ENCODE assay signal across 20 cellular contexts in the genomic region with DNA sequence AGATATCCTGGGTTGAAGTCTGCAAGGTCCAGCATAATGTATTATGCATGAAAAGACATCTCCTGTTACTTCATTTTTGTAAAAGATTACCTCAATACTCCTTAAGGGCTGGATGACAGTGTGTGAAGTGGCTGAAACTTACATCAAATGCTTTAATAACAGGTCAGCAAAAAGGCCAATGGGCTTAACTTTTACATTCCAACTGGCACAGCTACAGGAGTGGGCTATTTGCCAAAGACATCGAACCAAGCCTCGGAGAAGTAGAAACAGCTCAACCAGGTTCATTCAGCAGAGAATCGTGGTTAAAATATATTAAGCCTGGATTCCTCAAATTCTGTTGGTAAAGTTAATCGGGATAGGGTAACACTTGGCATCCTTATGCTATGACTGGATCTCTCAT.
DNase-seq lines count a peak whose midpoint lies in the region; ATAC-seq and TF ChIP-seq lines count a peak whose summit lies in the region.
"Had no signal": no experiment of that assay in that cellular context is flagged by ENCODE, and none has a peak within 500 bp of the region (broad histone marks: within the 10 kb centered on the region; RNA-seq: fewer than 3 reads in every experiment).

No MANE protein-coding gene starts in this region.

- dilution Hi-C loops in IMR-90 (cut with HindIII; ENCODE audit: low sequenced_read_pairs, unreplicated experiment) = no loop called here

- no peaks in the 10 kb centered on the region for H3K4me1 Mint-ChIP-seq in T-helper 2 cell treated with Interferon-gamma antibody and Interleukin-4, amounts not matched to agents 5 μg/mL and 100 μg/mL, for 36 hours (ENCODE audit: low read depth)
- H3K4me1 Mint-ChIP-seq in effector memory CD8-positive, alpha-beta T cell (ENCODE audit: low read depth in 2 of 2) = no peaks in the 10 kb centered on the region
- H3K4me1 Mint-ChIP-seq: CD8-positive, alpha-beta memory T cell; nephron had no signal

- intact Hi-C loops in IMR-90 (cut with micrococcal nuclease) = loop anchor here (10.0 kb wide), 1 partner anchor 426 kb away; no protein-coding TSS in a partner anchor

- no peak for TF ChIP-seq CTCF in AG04450 (IDR thresholded peaks at IDR 0.05; ENCODE audit: low read depth, low read length)
- no peak for TF ChIP-seq CTCF in IMR-90 (conservative IDR thresholded peaks at IDR 0.05; ENCODE audit: low read depth, low read length)
- TF ChIP-seq CTCF in choroid plexus epithelial cell (conservative IDR thresholded peaks at IDR 0.05; ENCODE audit: low read depth, low read length) = no peak

- H2BK20ac ChIP-seq in IMR-90 (ENCODE audit: low read depth, low read length) = peak overlapping the region; percentile 32; the same call in 1 of the 2 replicates

- peak; percentile 45 for ATAC-seq in IMR-90 (ENCODE audit: low read depth)
- no peak for ATAC-seq in effector memory CD8-positive, alpha-beta T cell (replicated peaks)
- ATAC-seq: foreskin keratinocyte, Right ventricle myocardium inferior had no signal

- no peak overlapping the region for H3K4me3 Mint-ChIP-seq in T-helper 2 cell treated with Interferon-gamma antibody and Interleukin-4, amounts not matched to agents 5 μg/mL and 100 μg/mL, for 36 hours
- no peak overlapping the region for H3K4me3 Mint-ChIP-seq in effector memory CD8-positive, alpha-beta T cell
- H3K4me3 Mint-ChIP-seq: CD8-positive, alpha-beta memory T cell; endodermal cell; nephron had no signal

- H3K36me3 ChIP-seq in IMR-90 (ENCODE audit: control insufficient read depth, insufficient read depth, low read length) = no peaks in the 10 kb centered on the region

- H3K4me3 ChIP-seq in AG04450 (ENCODE audit: low read depth, low read length) (no peak overlapping the region), IMR-90 (ENCODE audit: insufficient read depth, low read depth, low read length) (no peak overlapping the region), choroid plexus epithelial cell (ENCODE audit: low read depth, low read length) (no peak overlapping the region)

- H3K9me3 ChIP-seq in AG04450 (ENCODE audit: control insufficient read depth, insufficient read depth, low read length) (peaks cover 6% of the 10 kb centered on the region; the same call in 1 of the 2 replicates), IMR-90 (ENCODE audit: control insufficient read depth, insufficient read depth, low read length) (no peaks in the 10 kb centered on the region)

- H3K9me3 Mint-ChIP-seq in T-helper 2 cell treated with Interferon-gamma antibody and Interleukin-4, amounts not matched to agents 5 μg/mL and 100 μg/mL, for 36 hours = peaks cover 23% of the 10 kb centered on the region
- H3K9me3 Mint-ChIP-seq in effector memory CD8-positive, alpha-beta T cell = peaks cover 9 to 16% of the 10 kb centered on the region in 2 donors
- H3K9me3 Mint-ChIP-seq: endodermal cell had no signal

- no peak for TF ChIP-seq POLR2A in IMR-90 (IDR thresholded peaks at IDR 0.05; ENCODE audit: low read depth, low read length)

- H4K20me1 ChIP-seq in IMR-90 (ENCODE audit: insufficient read depth, low read length) = no peaks in the 10 kb centered on the region

- H4K5ac ChIP-seq in IMR-90 (ENCODE audit: low read depth, low read length) = no peak overlapping the region

- peaks cover 5% of the 10 kb centered on the region; the same call in 1 of the 2 replicates for H3K4me1 ChIP-seq in IMR-90 (ENCODE audit: control insufficient read depth, insufficient read depth, low read length)
- H3K4me1 ChIP-seq: foreskin keratinocyte had no signal

- no peak overlapping the region; the same call in 2 of the 3 replicates for H2BK15ac ChIP-seq in IMR-90 (ENCODE audit: low read depth, low read length)

- no peak for TF ChIP-seq RAD21 in IMR-90 (IDR thresholded peaks at IDR 0.05; ENCODE audit: low read length)

- no peaks in the 10 kb centered on the region for H3K79me1 ChIP-seq in IMR-90 (ENCODE audit: low read depth in 1 of 2, low read length in 2 of 2)

- H3K18ac ChIP-seq in IMR-90 (ENCODE audit: low read depth, low read length) = no peak overlapping the region

- no peak overlapping the region for H2BK120ac ChIP-seq in IMR-90 (ENCODE audit: low read depth, low read length)

- H3K27me3 Mint-ChIP-seq in T-helper 2 cell treated with Interferon-gamma antibody and Interleukin-4, amounts not matched to agents 5 μg/mL and 100 μg/mL, for 36 hours (ENCODE audit: low read depth) = no peaks in the 10 kb centered on the region
- H3K27me3 Mint-ChIP-seq in effector memory CD8-positive, alpha-beta T cell = no peaks in the 10 kb centered on the region
- H3K27me3 Mint-ChIP-seq: CD8-positive, alpha-beta memory T cell had no signal

- H3K4me2 ChIP-seq in IMR-90 (ENCODE audit: low read depth, low read length) = peak overlapping the region; percentile 40; the same call in 1 of the 2 replicates
- H3K4me2 ChIP-seq: KMS-11 had no signal

- H3K56ac ChIP-seq in IMR-90 (ENCODE audit: extremely low read depth, insufficient read depth, low read length) = no peak overlapping the region

- no peak overlapping the region; the same call in 1 of the 2 replicates for H3K23ac ChIP-seq in IMR-90 (ENCODE audit: low read depth, low read length)

- no peak overlapping the region for H3K27ac Mint-ChIP-seq in T-helper 2 cell treated with Interferon-gamma antibody and Interleukin-4, amounts not matched to agents 5 μg/mL and 100 μg/mL, for 36 hours
- no peak overlapping the region for H3K27ac Mint-ChIP-seq in effector memory CD8-positive, alpha-beta T cell
- H3K27ac Mint-ChIP-seq: CD8-positive, alpha-beta memory T cell; endodermal cell; nephron had no signal

- H3K36me3 Mint-ChIP-seq in T-helper 2 cell treated with Interferon-gamma antibody and Interleukin-4, amounts not matched to agents 5 μg/mL and 100 μg/mL, for 36 hours (ENCODE audit: low read depth) = no peaks in the 10 kb centered on the region
- no peaks in the 10 kb centered on the region for H3K36me3 Mint-ChIP-seq in effector memory CD8-positive, alpha-beta T cell (ENCODE audit: insufficient read depth)
- H3K36me3 Mint-ChIP-seq: CD8-positive, alpha-beta memory T cell had no signal

- CTCF ChIA-PET in AG04450 (lab: Charles Lee) = interaction anchor here (1.5 to 1.8 kb wide), 2 partner anchors 10 to 345 kb away, joined by 4 to 6 read pairs; no protein-coding TSS in a partner anchor
- CTCF ChIA-PET in IMR-90 (lab: Yijun Ruan, JAX) = interaction anchor here (0.9 kb wide), 1 partner anchor 20 kb away, joined by 3 read pairs; no protein-coding TSS in a partner anchor

- no peak overlapping the region for H2BK5ac ChIP-seq in IMR-90 (ENCODE audit: low read depth, low read length, poor library complexity, severe bottlenecking)

- BruUV-seq in IMR-90 (replicated peaks; lab: Mats Ljungman, UMichigan) = no TSS peak

- peak overlapping the region; percentile 44; the same call in 1 of the 2 replicates for H3K14ac ChIP-seq in IMR-90 (replicated peaks; ENCODE audit: low read depth, low read length)

- no peak overlapping the region for H4K91ac ChIP-seq in IMR-90 (ENCODE audit: insufficient read depth, low read depth, low read length)

- H4K8ac ChIP-seq in IMR-90 (ENCODE audit: low read depth in 2 of 2, low read length in 2 of 2) = 0 out of 4 replicates have a peak overlapping the region, but pooled peaks of 1 of the 2 experiments have one; percentile 5

- peaks cover 5% of the 10 kb centered on the region; the same call in 1 of the 2 replicates for H3K9me1 ChIP-seq in IMR-90 (ENCODE audit: insufficient read depth, low read length)

- H2AK5ac ChIP-seq in IMR-90 (ENCODE audit: low read depth, low read length) = no peak overlapping the region

- POLR2A ChIA-PET in AG04450 (lab: Yijun Ruan, JAX) (no interaction called here), IMR-90 (lab: Charles Lee; ENCODE audit: unreplicated experiment) (no interaction called here)

- H3K27me3 ChIP-seq in AG04450 (ENCODE audit: control insufficient read depth, insufficient read depth, low read length) = no peaks in the 10 kb centered on the region
- no peaks in the 10 kb centered on the region for H3K27me3 ChIP-seq in IMR-90 (ENCODE audit: control insufficient read depth, insufficient read depth, low read length)
- H3K27me3 ChIP-seq: foreskin keratinocyte had no signal

- H3K9ac ChIP-seq in IMR-90 (ENCODE audit: low read depth, low read length) = no peak overlapping the region
- H3K9ac ChIP-seq: KMS-11 had no signal

- DNase-seq in AG04450 (ENCODE audit: low read depth, low spot score) (peak; percentile 26), IMR-90 (peak; percentile 69), choroid plexus epithelial cell (ENCODE audit: low read depth) (peak; percentile 11), kidney tubule cell (ENCODE audit: low spot score) (peak; percentile 89), NCI-H1105 treated with DMSO at 0.1 percent for 48 hours (lab: John Stamatoyannopoulos, UW) (no peak), CD1c-positive myeloid dendritic cell (ENCODE audit: extremely low spot score) (no peak)
- DNase-seq in T-helper 2 cell treated with Interferon-gamma antibody and Interleukin-4, amounts not matched to agents 5 μg/mL and 100 μg/mL, for 36 hours (ENCODE audit: low spot score) = no peak
- DNase-seq in effector memory CD8-positive, alpha-beta T cell = no peak
- DNase-seq: activated CD4-positive, alpha-beta T cell treated with anti-CD3 and anti-CD28 coated beads, Interleukin-2, amount 50 U/mL, for 1 hour; activated gamma-delta T cell; amygdala; CD8-positive, alpha-beta memory T cell; endodermal cell; NCI-H1092 treated with DMSO at 0.1 percent for 48 hours; NCI-H524 treated with DMSO at 0.1 percent for 48 hours; SW 1271 had no signal

- no peak overlapping the region for H3K4ac ChIP-seq in IMR-90 (ENCODE audit: low read depth, low read length)

- no peak overlapping the region for H2AK9ac ChIP-seq in IMR-90 (replicated peaks; ENCODE audit: low read depth, low read length, poor library complexity)

- H3K27ac ChIP-seq in AG04450 (ENCODE audit: low read depth, low read length) = no peak overlapping the region
- no peak overlapping the region for H3K27ac ChIP-seq in IMR-90 (ENCODE audit: insufficient read depth, low read length)
- H3K27ac ChIP-seq: foreskin keratinocyte, KMS-11 had no signal

- WGBS in IMR-90 (ENCODE audit: extremely low coverage in 2 of 2, insufficient read length in 1 of 2), 2 experiments = no CpG with 5 or more reads among the region's 4 CpGs

- H2AFZ ChIP-seq in IMR-90 (replicated peaks; ENCODE audit: low read length, poor library complexity) = no peak overlapping the region

- in situ Hi-C loops in IMR-90 (cut with MboI; ENCODE audit: low sequenced_read_pairs) = no loop called here

TF ChIP-seq in IMR-90, 13 proteins besides CTCF, POLR2A, EP300 and RAD21:
- TF ChIP-seq BHLHE40 (IDR thresholded peaks at IDR 0.05; ENCODE audit: low read depth, low read length) (no peak), MAFK (IDR thresholded peaks at IDR 0.05; ENCODE audit: low read depth, low read length) (peak; percentile 74)

Comparison
In these comparisons a context has a peak if more than half of its experiments do, and no peak if none do; other contexts are left out.
1. DNase-seq: peak in AG04450 (single experiment), IMR-90 (single experiment), choroid plexus epithelial cell (single experiment) and kidney tubule cell (single experiment); none in T-helper 2 cell treated with Interferon-gamma antibody and Interleukin-4, amounts not matched to agents 5 μg/mL and 100 μg/mL, for 36 hours (single experiment), NCI-H1105 treated with DMSO at 0.1 percent for 48 hours (single experiment), CD1c-positive myeloid dendritic cell (single experiment) and effector memory CD8-positive, alpha-beta T cell (0 of 3).